10 cellular contexts compared by ENCODE assay signal in genomic region chr1:84436907-84437667, GRCh38.
DNase-seq lines count a peak whose midpoint lies in the region; ATAC-seq lines count a peak whose summit lies in the region.
"Had no signal": no experiment of that assay in that cellular context is flagged by ENCODE, and none has a peak within 500 bp of the region (broad histone marks: within the 10 kb centered on the region; RNA-seq: fewer than 3 reads in every experiment).

No MANE protein-coding gene starts in this region.

- no peaks in the 10 kb centered on the region for H3K36me3 Mint-ChIP-seq in memory B cell
- H3K36me3 Mint-ChIP-seq: activated naive CD4-positive, alpha-beta T cell treated with anti-CD3 and anti-CD28 coated beads, Interleukin-2, amount 50 U/mL, for 24 hours; stimulated activated effector memory CD8-positive, alpha-beta T cell treated with anti-CD3 and anti-CD28 coated beads, Interleukin-12 subunit alpha, Interleukin-12 subunit beta, amount 100 ng/mL, for 72 hours had no signal

- DNase-seq in GDM1 (lab: John Stamatoyannopoulos, UW) (peak; percentile 32), OCI-M1 (lab: John Stamatoyannopoulos, UW) (peak; percentile 88), memory B cell (ENCODE audit: low spot score in 2 of 2) (peak in 1 of 2 donors; percentile 32), cerebellar cortex (ENCODE audit: low spot score) (no peak), midbrain (lab: John Stamatoyannopoulos, UW) (no peak)
- DNase-seq in activated effector memory CD4-positive, alpha-beta T cell treated with anti-CD3 and anti-CD28 coated beads, Interleukin-2, amount 50 U/mL, for 16 hours: no peak

- peaks cover 4% of the 10 kb centered on the region for H3K4me1 Mint-ChIP-seq in memory B cell
- H3K4me1 Mint-ChIP-seq: stimulated activated effector memory CD8-positive, alpha-beta T cell treated with anti-CD3 and anti-CD28 coated beads, Interleukin-12 subunit alpha, Interleukin-12 subunit beta, amount 100 ng/mL, for 72 hours had no signal

- H3K27me3 Mint-ChIP-seq in memory B cell: no peaks in the 10 kb centered on the region
- H3K27me3 Mint-ChIP-seq: activated naive CD4-positive, alpha-beta T cell treated with anti-CD3 and anti-CD28 coated beads, Interleukin-2, amount 50 U/mL, for 24 hours had no signal

- no peaks in the 10 kb centered on the region for H3K9me3 Mint-ChIP-seq in memory B cell
- H3K9me3 Mint-ChIP-seq: activated naive CD4-positive, alpha-beta T cell treated with anti-CD3 and anti-CD28 coated beads, Interleukin-2, amount 50 U/mL, for 24 hours; stimulated activated effector memory CD8-positive, alpha-beta T cell treated with anti-CD3 and anti-CD28 coated beads, Interleukin-12 subunit alpha, Interleukin-12 subunit beta, amount 100 ng/mL, for 72 hours had no signal

- peak; percentile 54 for ATAC-seq in GM21723 (IDR thresholded peaks at IDR 0.05; ENCODE audit: unreplicated experiment)
- peak; percentile 68 for ATAC-seq in memory B cell (ENCODE audit: low read depth)
- no peak for ATAC-seq in HG02588 (IDR thresholded peaks at IDR 0.05; ENCODE audit: unreplicated experiment)
- ATAC-seq: stimulated activated effector memory CD8-positive, alpha-beta T cell treated with anti-CD3 and anti-CD28 coated beads, Interleukin-12 subunit alpha, Interleukin-12 subunit beta, amount 100 ng/mL, for 72 hours had no signal

- H3K27ac Mint-ChIP-seq in memory B cell: no peak overlapping the region
- H3K27ac Mint-ChIP-seq: activated naive CD4-positive, alpha-beta T cell treated with anti-CD3 and anti-CD28 coated beads, Interleukin-2, amount 50 U/mL, for 24 hours; stimulated activated effector memory CD8-positive, alpha-beta T cell treated with anti-CD3 and anti-CD28 coated beads, Interleukin-12 subunit alpha, Interleukin-12 subunit beta, amount 100 ng/mL, for 72 hours had no signal

- no peak overlapping the region for H3K4me3 Mint-ChIP-seq in memory B cell
- H3K4me3 Mint-ChIP-seq: activated naive CD4-positive, alpha-beta T cell treated with anti-CD3 and anti-CD28 coated beads, Interleukin-2, amount 50 U/mL, for 24 hours; stimulated activated effector memory CD8-positive, alpha-beta T cell treated with anti-CD3 and anti-CD28 coated beads, Interleukin-12 subunit alpha, Interleukin-12 subunit beta, amount 100 ng/mL, for 72 hours had no signal

Comparison
In these comparisons a context has a peak if more than half of its experiments do, and no peak if none do; other contexts are left out.
1. DNase-seq: peak in GDM1 (single experiment) and OCI-M1 (single experiment); none in activated effector memory CD4-positive, alpha-beta T cell treated with anti-CD3 and anti-CD28 coated beads, Interleukin-2, amount 50 U/mL, for 16 hours (single experiment), cerebellar cortex (single experiment) and midbrain (single experiment).